9 cellular contexts compared by ENCODE assay signal in the genomic region with DNA sequence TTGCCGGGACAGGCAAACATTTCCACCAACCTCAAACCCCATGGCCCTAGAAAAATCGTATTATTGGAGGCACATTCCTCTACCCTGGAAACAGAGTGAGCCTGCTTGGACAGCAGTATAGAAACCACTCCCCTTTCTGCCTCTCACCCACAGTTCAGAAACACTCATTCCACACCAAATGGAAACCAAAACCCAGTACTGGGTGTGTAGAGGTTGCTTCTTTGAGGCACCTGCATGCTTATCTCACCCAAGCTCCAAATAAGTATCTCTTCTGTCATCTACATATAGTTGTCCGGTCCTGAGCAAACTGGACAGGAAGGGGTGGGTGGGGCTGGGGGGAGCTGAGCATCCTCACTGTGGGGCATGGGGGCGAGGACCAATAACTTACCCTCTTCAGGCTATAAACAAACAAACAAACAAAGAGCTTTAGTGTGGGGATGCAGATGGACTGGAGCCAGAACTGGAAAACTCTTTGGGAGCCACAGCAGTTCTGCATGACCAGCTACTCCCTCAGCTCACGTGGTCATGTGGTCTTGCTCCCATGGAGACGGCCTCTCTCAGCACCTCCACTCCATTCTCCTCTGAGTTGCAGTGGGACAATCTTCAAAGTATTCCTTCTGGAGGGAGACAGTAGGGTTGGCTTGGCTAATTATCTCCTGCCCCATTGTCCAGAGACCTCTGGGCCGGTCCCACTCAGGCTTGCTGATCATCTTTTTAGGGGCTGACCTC. TPM values are rescaled to one million over a fixed set of nuclear protein-coding genes. Genes with fewer than 3 reads are reported as not detected.
DNase-seq lines count a peak whose midpoint lies in the region; ATAC-seq and TF ChIP-seq lines count a peak whose summit lies in the region.
"Had no signal": no experiment of that assay in that cellular context is flagged by ENCODE, and none has a peak within 500 bp of the region (broad histone marks: within the 10 kb centered on the region; RNA-seq: fewer than 3 reads in every experiment).

No MANE protein-coding gene starts in this region.

- no peaks in the 10 kb centered on the region for H3K9me3 ChIP-seq in mammary epithelial cell (replicated peaks; ENCODE audit: insufficient read depth, low read length)
- no peaks in the 10 kb centered on the region for H3K9me3 ChIP-seq in prostate gland

- no peak for TF ChIP-seq POLR2A in prostate gland (IDR thresholded peaks at IDR 0.05)

- H3K27ac Mint-ChIP-seq in type B pancreatic cell, result peak overlapping the region; percentile 99

- no peaks in the 10 kb centered on the region for H3K36me3 Mint-ChIP-seq in type B pancreatic cell

- H3K9ac ChIP-seq in mammary epithelial cell (ENCODE audit: insufficient read depth, low read length), result no peak overlapping the region

- H3K4me1 ChIP-seq in mammary epithelial cell (ENCODE audit: insufficient read depth, low read length) (peaks cover 57% of the 10 kb centered on the region), prostate gland (replicated peaks) (no peaks in the 10 kb centered on the region)

- H2AFZ ChIP-seq in mammary epithelial cell (ENCODE audit: low read depth, low read length), result peak overlapping the region; percentile 64

- no peaks in the 10 kb centered on the region for H3K27me3 Mint-ChIP-seq in type B pancreatic cell

- no peaks in the 10 kb centered on the region for H3K9me3 Mint-ChIP-seq in type B pancreatic cell
- H3K9me3 Mint-ChIP-seq: neural crest cell had no signal

- dilution Hi-C loops in mammary epithelial cell (cut with HindIII; ENCODE audit: low sequenced_read_pairs), result no loop called here

- no peaks in the 10 kb centered on the region for H4K20me1 ChIP-seq in mammary epithelial cell (ENCODE audit: insufficient read depth, low read length)

- no TSS peak for BruUV-seq in mammary epithelial cell (replicated peaks; lab: Mats Ljungman, UMichigan)

- peak overlapping the region; percentile 78 for H3K4me3 Mint-ChIP-seq in type B pancreatic cell
- H3K4me3 Mint-ChIP-seq: neural crest cell had no signal

- no peaks in the 10 kb centered on the region for H3K79me2 ChIP-seq in mammary epithelial cell (ENCODE audit: insufficient read depth, low read length)

- H3K27me3 ChIP-seq in mammary epithelial cell (ENCODE audit: insufficient read depth, low read length) (no peaks in the 10 kb centered on the region), prostate gland (replicated peaks; ENCODE audit: insufficient read depth) (no peaks in the 10 kb centered on the region)

- no peak overlapping the region for H3K4me2 ChIP-seq in mammary epithelial cell (ENCODE audit: insufficient read depth, low read depth, low read length)

- H3K4me1 Mint-ChIP-seq in type B pancreatic cell (ENCODE audit: unreplicated experiment), result peaks cover 33% of the 10 kb centered on the region

- H3K4me3 ChIP-seq in GM12864 (ENCODE audit: low read depth, low read length) (no peak overlapping the region), mammary epithelial cell (replicated peaks in 1 of 3; ENCODE audit: insufficient read depth in 1 of 3, low read depth in 2 of 3, low read length in 3 of 3) (no peak overlapping the region), prostate gland (no peak overlapping the region)

- H3K27ac ChIP-seq in mammary epithelial cell (ENCODE audit: insufficient read depth, low read depth, low read length) (peak overlapping the region; percentile 100), prostate gland (no peak overlapping the region)

- intact Hi-C loops in mammary epithelial cell (cut with micrococcal nuclease) (no loop called here), prostate gland (cut with DNase I) (no loop called here)

- DNase-seq in GM12864 (ENCODE audit: low read depth) (peak; percentile 84), mammary epithelial cell (no peak), type B pancreatic cell (ENCODE audit: extremely low spot score, unreplicated experiment) (no peak), NCI-H1930 (lab: John Stamatoyannopoulos, UW) (no peak), NCI-H2171 treated with DMSO at 0.1 percent for 48 hours (lab: John Stamatoyannopoulos, UW) (no peak), prostate gland (ENCODE audit: low spot score) (no peak)

- ATAC-seq in GM19468 (IDR thresholded peaks at IDR 0.05; ENCODE audit: extremely low read depth, unreplicated experiment) (peak; percentile 49), HG03469 (IDR thresholded peaks at IDR 0.05; ENCODE audit: unreplicated experiment) (peak; percentile 34)

- H3K36me3 ChIP-seq in mammary epithelial cell (ENCODE audit: insufficient read depth, low read length) (no peaks in the 10 kb centered on the region), prostate gland (no peaks in the 10 kb centered on the region)

- TF ChIP-seq CTCF in GM12864 (IDR thresholded peaks at IDR 0.05; ENCODE audit: low read depth, low read length, missing control alignments) (no peak), mammary epithelial cell (conservative IDR thresholded peaks at IDR 0.05 in 1 of 2, IDR thresholded peaks at IDR 0.05 in 1 of 2; ENCODE audit: extremely low read depth in 1 of 2, insufficient read depth in 1 of 2, low read depth in 1 of 2, low read length in 2 of 2) (no peak), type B pancreatic cell (conservative IDR thresholded peaks at IDR 0.05) (no peak), prostate gland (IDR thresholded peaks at IDR 0.05) (no peak)

- 85% methylated on average over 4 of the region's 7 CpGs for WGBS in mammary epithelial cell (ENCODE audit: low coverage, missing lambda C conversion rate)
- 88% methylated on average over 7 of the region's 7 CpGs for WGBS in prostate gland

- CTCF ChIA-PET in mammary epithelial cell (lab: Charles Lee; ENCODE audit: low non-redundant PET), result interaction anchor here (1.2 kb wide), 1 partner anchor 105 kb away, joined by 6 read pairs; no protein-coding TSS in a partner anchor

- in situ Hi-C loops in mammary epithelial cell (cut with MboI; ENCODE audit: low sequenced_read_pairs in 2 of 2), result no loop called here

RNA-seq across cellular contexts. Expression of a gene that starts 1.0 kb away (rescaled TPM):
- under 1 TPM in 1 of 2 donors, not detected in 1; 0.87 TPM for total RNA-seq in mammary epithelial cell
- polyA plus RNA-seq in mammary epithelial cell, result 1.6 TPM
- polyA minus RNA-seq in mammary epithelial cell, result not detected
- total RNA-seq in type B pancreatic cell (ENCODE audit: low replicate concordance), result 6.0 and 7.8 TPM in 2 replicates
- total RNA-seq in prostate gland, result 1 to 10 TPM in 1 of 2 donors, not detected in 1; 2.6 TPM
- total RNA-seq: neural crest cell had no signal

RNA-seq across cellular contexts. Expression of a gene that starts 27.6 kb away (rescaled TPM):
- total RNA-seq in mammary epithelial cell (1 to 10 TPM in 1 of 2 donors, under 1 TPM in 1; 0.67 to 1.3 TPM), type B pancreatic cell (ENCODE audit: low replicate concordance) (131 and 152 TPM in 2 replicates), prostate gland (10 to 100 TPM; 47.6 to 50.8 TPM)
- 3.5 TPM for polyA plus RNA-seq in mammary epithelial cell
- polyA minus RNA-seq in mammary epithelial cell, result not detected
- total RNA-seq: neural crest cell had no signal

RNA-seq across cellular contexts. Expression of a gene that starts 50.0 kb away (rescaled TPM):
- total RNA-seq in mammary epithelial cell, result 1 to 10 TPM; 2.7 to 6.3 TPM
- polyA plus RNA-seq in mammary epithelial cell, result 2.1 TPM
- polyA minus RNA-seq in mammary epithelial cell, result 13.1 TPM
- total RNA-seq in type B pancreatic cell (ENCODE audit: low replicate concordance), result 55.6 and 65.4 TPM in 2 replicates
- total RNA-seq in prostate gland, result 100 to 1,000 TPM in 1 of 2 donors, 1 to 10 TPM in 1; 7.0 to 118 TPM

RNA-seq across cellular contexts. Expression of a gene that starts 58.3 kb away (rescaled TPM):
- total RNA-seq in mammary epithelial cell (not detected), type B pancreatic cell (ENCODE audit: low replicate concordance) (0.34 TPM in 1 of 2 replicates, not detected in the other), prostate gland (not detected)
- polyA plus RNA-seq in mammary epithelial cell, result not detected
- not detected for polyA minus RNA-seq in mammary epithelial cell
- total RNA-seq: neural crest cell had no signal

Comparison
In these comparisons a context has a peak if more than half of its experiments do, and no peak if none do; other contexts are left out.
1. RNA of a gene that starts 27.6 kb away (total RNA-seq): 131 to 152 TPM in type B pancreatic cell and 47.6 to 50.8 TPM in prostate gland; 0.67 to 1.3 TPM in mammary epithelial cell; every median in the first group is over 10 times any median in the second.